ENCODE assay signal across 12 cellular contexts in the genomic region with DNA sequence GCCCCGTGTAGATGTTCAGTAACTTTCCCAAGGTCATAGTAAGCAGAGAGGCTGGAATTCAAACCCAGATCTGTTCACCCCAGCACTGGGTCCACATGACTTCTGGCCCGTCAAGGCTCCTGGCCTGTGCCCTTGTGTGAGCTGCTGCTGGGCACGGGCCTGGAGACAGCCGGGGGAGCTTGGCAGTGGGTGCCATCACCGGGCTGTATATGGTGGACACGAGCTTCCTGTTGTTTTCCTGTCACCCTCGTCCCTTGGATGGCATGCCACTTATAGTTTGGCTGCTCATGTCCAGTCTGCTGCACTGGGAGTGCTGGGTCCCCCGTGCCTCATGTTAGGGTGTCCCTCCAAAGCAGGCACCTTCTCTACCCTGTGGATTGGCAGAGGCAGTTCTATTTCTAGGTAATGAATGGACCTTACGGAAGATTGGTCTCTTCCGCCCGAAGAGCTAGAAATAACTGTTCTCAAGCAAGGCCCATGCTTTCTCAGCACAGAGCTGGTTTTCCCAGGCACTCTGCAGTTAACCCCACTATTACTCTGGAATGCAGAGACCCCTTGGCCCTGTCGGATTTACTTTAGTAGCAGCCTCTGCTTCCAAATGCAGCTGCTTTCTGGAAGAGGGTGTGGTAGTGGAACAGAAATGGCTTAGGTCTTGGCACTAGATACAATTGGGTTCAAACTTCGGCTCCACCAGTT. TPM values are rescaled to one million over a fixed set of nuclear protein-coding genes. Genes with fewer than 3 reads are reported as not detected.
DNase-seq lines count a peak whose midpoint lies in the region; ATAC-seq, FAIRE-seq and TF ChIP-seq lines count a peak whose summit lies in the region.
"Had no signal": no experiment of that assay in that cellular context is flagged by ENCODE, and none has a peak within 500 bp of the region (broad histone marks: within the 10 kb centered on the region; RNA-seq: fewer than 3 reads in every experiment).

No MANE protein-coding gene starts in this region.

- H3K4me2 ChIP-seq in HepG2 (ENCODE audit: low read depth, low read length): no peak overlapping the region
- H3K4me2 ChIP-seq: GM23338 had no signal

- H3K27ac ChIP-seq in HepG2 (ENCODE audit: extremely low read length, insufficient read depth, low read length): no peak overlapping the region
- H3K27ac ChIP-seq in right lobe of liver: no peak overlapping the region

- intact Hi-C loops in HepG2 (cut with micrococcal nuclease; ENCODE audit: unreplicated experiment) (no loop called here), right lobe of liver (cut with DNase I) (loop anchor here in 1 of 2 donors (10.0 kb wide), 1 partner anchor 156 kb away; no protein-coding TSS in a partner anchor)

- in situ Hi-C loops in HepG2 (cut with HindIII; ENCODE audit: extremely low pct_ligation_motif_present, low pct_unique_long_range_greater_than_20kb): no loop called here

- POLR2A ChIA-PET in HepG2 (lab: Yijun Ruan, JAX): no interaction called here
- POLR2A ChIA-PET in naive thymus-derived CD8-positive, alpha-beta T cell (lab: Charles Lee): interaction anchor here (1.0 kb wide), 1 partner anchor 12 kb away, joined by 3 read pairs; no protein-coding TSS in a partner anchor
- POLR2A ChIA-PET in WTC11 (lab: Charles Lee): no interaction called here

- DNase-seq in HepG2 (ENCODE audit: low spot score) (no peak), right lobe of liver (no peak), KG1 (lab: John Stamatoyannopoulos, UW) (no peak), GOT3 (lab: John Stamatoyannopoulos, UW) (no peak), WTC11 (ENCODE audit: low spot score) (no peak)
- no peak for DNase-seq in effector memory CD8-positive, alpha-beta T cell
- DNase-seq in naive thymus-derived CD8-positive, alpha-beta T cell: no peak
- DNase-seq: NCI-H82 had no signal

- H3K4me1 ChIP-seq in HepG2 (ENCODE audit: insufficient read depth, low read length): peaks cover 13% of the 10 kb centered on the region
- peaks cover 0 to 22% (median 0%) of the 10 kb centered on the region in 4 donors for H3K4me1 ChIP-seq in right lobe of liver

- H3K27me3 Mint-ChIP-seq in effector memory CD8-positive, alpha-beta T cell: no peaks in the 10 kb centered on the region
- no peaks in the 10 kb centered on the region for H3K27me3 Mint-ChIP-seq in naive thymus-derived CD8-positive, alpha-beta T cell
- no peaks in the 10 kb centered on the region for H3K27me3 Mint-ChIP-seq in WTC11 (ENCODE audit: low read depth)

- ATAC-seq in HepG2 (no peak), right lobe of liver (no peak), HG03045 (IDR thresholded peaks at IDR 0.05; ENCODE audit: unreplicated experiment) (no peak), WTC11 (no peak)
- ATAC-seq in effector memory CD8-positive, alpha-beta T cell (replicated peaks): no peak
- ATAC-seq in naive thymus-derived CD8-positive, alpha-beta T cell: no peak
- ATAC-seq: GM23338 had no signal

- no peak for TF ChIP-seq POLR2A in HepG2 (IDR thresholded peaks at IDR 0.05; ENCODE audit: insufficient read depth in 1 of 2, low read depth in 2 of 2, low read length in 2 of 2)
- TF ChIP-seq POLR2A in right lobe of liver (IDR thresholded peaks at IDR 0.05): no peak

- CTCF ChIA-PET in HepG2 (lab: Yijun Ruan, JAX; ENCODE audit: low intra/inter-chr PET ratio, low total read pairs) (no interaction called here), WTC11 (lab: Charles Lee) (interaction anchor here (1.4 kb wide), 1 partner anchor 23 kb away, joined by 5 read pairs; no protein-coding TSS in a partner anchor)

- H3K27me3 ChIP-seq in HepG2 (ENCODE audit: control insufficient read depth in 1 of 2, insufficient read depth in 2 of 2, low read length in 2 of 2): no peaks in the 10 kb centered on the region
- H3K27me3 ChIP-seq in right lobe of liver: no peaks in the 10 kb centered on the region
- H3K27me3 ChIP-seq: testis had no signal

- no peak for TF ChIP-seq RAD21 in HepG2 (CRISPR knock-in tag; IDR thresholded peaks at IDR 0.05)

- H3K4me3 Mint-ChIP-seq in effector memory CD8-positive, alpha-beta T cell: peak overlapping the region; percentile 61 to 65
- peak overlapping the region in 2 of 10 donors; percentile 58 to 71 for H3K4me3 Mint-ChIP-seq in naive thymus-derived CD8-positive, alpha-beta T cell
- H3K4me3 Mint-ChIP-seq in WTC11: no peak overlapping the region
- H3K4me3 Mint-ChIP-seq: GM23338, neural crest cell had no signal

- H3K36me3 Mint-ChIP-seq in effector memory CD8-positive, alpha-beta T cell (ENCODE audit: insufficient read depth): peaks cover 71% of the 10 kb centered on the region
- peaks cover 0 to 5% (median under 1%) of the 10 kb centered on the region in 3 donors for H3K36me3 Mint-ChIP-seq in naive thymus-derived CD8-positive, alpha-beta T cell
- no peaks in the 10 kb centered on the region for H3K36me3 Mint-ChIP-seq in WTC11

- no peaks in the 10 kb centered on the region for H3K79me2 ChIP-seq in HepG2 (ENCODE audit: insufficient read depth, low read length)

- H3K36me3 ChIP-seq in HepG2 (replicated peaks in 1 of 2; ENCODE audit: control insufficient read depth in 1 of 2, insufficient read depth in 2 of 2, low read length in 2 of 2) (no peaks in the 10 kb centered on the region), right lobe of liver (no peaks in the 10 kb centered on the region)

- no peaks in the 10 kb centered on the region for H3K9me3 Mint-ChIP-seq in effector memory CD8-positive, alpha-beta T cell
- H3K9me3 Mint-ChIP-seq in naive thymus-derived CD8-positive, alpha-beta T cell: no peaks in the 10 kb centered on the region
- no peaks in the 10 kb centered on the region for H3K9me3 Mint-ChIP-seq in WTC11
- H3K9me3 Mint-ChIP-seq: GM23338, neural crest cell had no signal

- FAIRE-seq in HepG2 (lab: Jason Lieb, UNC): no peak

- no peak overlapping the region for H2AFZ ChIP-seq in HepG2 (ENCODE audit: low read length)
- H2AFZ ChIP-seq: GM23338 had no signal

- peaks cover 75% of the 10 kb centered on the region in 2 donors for H3K4me1 Mint-ChIP-seq in effector memory CD8-positive, alpha-beta T cell (ENCODE audit: low read depth in 2 of 2)
- peaks cover 28 to 87% (median 72%) of the 10 kb centered on the region in 4 donors for H3K4me1 Mint-ChIP-seq in naive thymus-derived CD8-positive, alpha-beta T cell
- peaks cover 12% of the 10 kb centered on the region for H3K4me1 Mint-ChIP-seq in WTC11

- no peak overlapping the region for H3K4me3 ChIP-seq in HepG2 (replicated peaks in 1 of 3; ENCODE audit: insufficient read depth in 1 of 3, low read depth in 2 of 3, low read length in 3 of 3)
- no peak overlapping the region for H3K4me3 ChIP-seq in right lobe of liver
- H3K4me3 ChIP-seq: GM23338, testis had no signal

- no peaks in the 10 kb centered on the region for H4K20me1 ChIP-seq in HepG2 (ENCODE audit: insufficient read depth, low read length)

- H3K9me3 ChIP-seq in HepG2 (ENCODE audit: low read length) (no peaks in the 10 kb centered on the region), right lobe of liver (no peaks in the 10 kb centered on the region)
- H3K9me3 ChIP-seq: testis had no signal

- no TSS peak for BruUV-seq in HepG2 (replicated peaks; lab: Mats Ljungman, UMichigan)

- TF ChIP-seq EP300 in HepG2 (IDR thresholded peaks at IDR 0.05; ENCODE audit: low read depth in 2 of 2, low read length in 2 of 2): no peak
- TF ChIP-seq EP300 in HepG2 (CRISPR knock-in tag; IDR thresholded peaks at IDR 0.05; ENCODE audit: borderline replicate concordance): no peak

- TF ChIP-seq CTCF in HepG2 (CRISPR knock-in tag; IDR thresholded peaks at IDR 0.05): no peak
- no peak for TF ChIP-seq CTCF in right lobe of liver (IDR thresholded peaks at IDR 0.05)
- TF ChIP-seq CTCF in WTC11 (IDR thresholded peaks at IDR 0.05): no peak

- 82% methylated on average over 9 of the region's 13 CpGs for WGBS in HepG2 (ENCODE audit: low lambda C conversion rate)
- WGBS in right lobe of liver (ENCODE audit: insufficient coverage, low coverage, low lambda C conversion rate, missing lambda C conversion rate): 80% methylated on average over 8 of the region's 13 CpGs

- no peak overlapping the region for H3K9ac ChIP-seq in HepG2 (ENCODE audit: insufficient read depth, low read depth, low read length)

- peak overlapping the region; percentile 92 to 94 for H3K27ac Mint-ChIP-seq in effector memory CD8-positive, alpha-beta T cell
- peak overlapping the region in 7 of 10 donors; percentile 46 to 87 (median 73) for H3K27ac Mint-ChIP-seq in naive thymus-derived CD8-positive, alpha-beta T cell
- no peak overlapping the region for H3K27ac Mint-ChIP-seq in WTC11
- H3K27ac Mint-ChIP-seq: GM23338 had no signal

TF ChIP-seq in WTC11, 78 proteins besides CTCF, POLR2A, EP300 and RAD21 (continues in another document):
- no peak for TF ChIP-seq ZBTB21 (CRISPR knock-in tag; IDR thresholded peaks at IDR 0.05; ENCODE audit: borderline replicate concordance)
- TF ChIP-seq NFATC4 (CRISPR knock-in tag; IDR thresholded peaks at IDR 0.05): no peak

RNA-seq across cellular contexts. Expression of a gene that starts 44.3 kb away (rescaled TPM):
- 3.0 and 3.2 TPM in 2 replicates for total RNA-seq in HepG2 (2016; rRNA removed; fragmentation: Illumina TruSeq; extraction: Trizol)
- total RNA-seq in HepG2 (2016; cell fraction: cytosol; rRNA removed; fragmentation: Illumina TruSeq; extraction: Trizol; ENCODE audit: low read depth): 1.2 and 1.3 TPM in 2 replicates
- total RNA-seq in HepG2 (2016; cell fraction: insoluble cytoplasmic fraction; rRNA removed; fragmentation: Illumina TruSeq; extraction: Trizol): 2.3 and 2.7 TPM in 2 replicates
- 4.8 and 5.0 TPM in 2 replicates for total RNA-seq in HepG2 (2016; cell fraction: membrane; rRNA removed; fragmentation: Illumina TruSeq; extraction: Trizol)
- 2.7 and 3.9 TPM in 2 replicates for total RNA-seq in HepG2 (2016; cell fraction: nucleus; rRNA removed; fragmentation: Illumina TruSeq; extraction: Trizol)
- 2.4 and 2.9 TPM in 2 replicates for polyA plus RNA-seq in HepG2 (2011; rRNA removed)
- polyA plus RNA-seq in HepG2 (2011; cell fraction: cytosol; rRNA removed): 1.5 and 2.1 TPM in 2 replicates
- 1.2 and 2.1 TPM in 2 replicates for polyA plus RNA-seq in HepG2 (2011; cell fraction: nucleus; rRNA removed)
- 1.8 and 2.5 TPM in 2 replicates for polyA plus RNA-seq in HepG2 (2012)
- polyA plus RNA-seq in HepG2 (2016; cell fraction: cytosol; fragmentation: Illumina TruSeq; extraction: Trizol; ENCODE audit: low read depth): 1.5 and 2.0 TPM in 2 replicates
- polyA plus RNA-seq in HepG2 (2016; cell fraction: insoluble cytoplasmic fraction; fragmentation: Illumina TruSeq; extraction: Trizol; ENCODE audit: low read depth): 4.0 and 4.7 TPM in 2 replicates
- polyA plus RNA-seq in HepG2 (2016; cell fraction: membrane; fragmentation: Illumina TruSeq; extraction: Trizol; ENCODE audit: low read depth): 3.8 and 4.8 TPM in 2 replicates
- 3.9 and 4.5 TPM in 2 replicates for polyA plus RNA-seq in HepG2 (2016; cell fraction: nucleus; fragmentation: Illumina TruSeq; extraction: Trizol; ENCODE audit: insufficient read depth, low read depth)
- 5.5 and 9.6 TPM in 2 replicates for polyA minus RNA-seq in HepG2 (2011; rRNA and poly(A)+ RNA removed; ENCODE audit: low replicate concordance)
- 3.2 and 3.3 TPM in 2 replicates for polyA minus RNA-seq in HepG2 (2011; cell fraction: cytosol; rRNA and poly(A)+ RNA removed)
- polyA minus RNA-seq in HepG2 (2011; cell fraction: nucleus; rRNA and poly(A)+ RNA removed): 2.6 and 2.7 TPM in 2 replicates
- 10 to 100 TPM in 1 of 6 experiments, 1 to 10 TPM in 5; 5.3 to 11.2 (median 5.8) TPM for total RNA-seq in right lobe of liver
- total RNA-seq in naive thymus-derived CD8-positive, alpha-beta T cell: 10 to 100 TPM; 44.0 to 46.1 TPM
- 10 to 100 TPM in 1 of 3 donors, 1 to 10 TPM in 2; 7.5 to 18.9 (median 8.9) TPM for polyA plus RNA-seq in naive thymus-derived CD8-positive, alpha-beta T cell
- 14.7 to 16.5 TPM (median 14.9 TPM) in 3 replicates for total RNA-seq in WTC11 (2021)
